ENCODE assay signal across 17 cellular contexts in genomic region chr7:112926018-112926417, GRCh38.
DNase-seq lines count a peak whose midpoint lies in the region; ATAC-seq and TF ChIP-seq lines count a peak whose summit lies in the region.
"Had no signal": no experiment of that assay in that cellular context is flagged by ENCODE, and none has a peak within 500 bp of the region (broad histone marks: within the 10 kb centered on the region; RNA-seq: fewer than 3 reads in every experiment).

No MANE protein-coding gene starts in this region.

- intact Hi-C loops in Right ventricle myocardium superior (cut with DNase I), result no loop called here
- intact Hi-C loops in cardiac septum (cut with DNase I), result no loop called here
- intact Hi-C loops in left ventricle myocardium superior (cut with micrococcal nuclease), result no loop called here
- intact Hi-C loops in left cardiac atrium (cut with DNase I), result no loop called here

- H3K14ac ChIP-seq in mesenchymal stem cell (ENCODE audit: low read length in 2 of 2), result no peak overlapping the region

- H3K4me2 ChIP-seq in osteoblast (ENCODE audit: insufficient read depth, low read length), result no peak overlapping the region
- no peak overlapping the region for H3K4me2 ChIP-seq in mesenchymal stem cell (ENCODE audit: low read length, poor library complexity, severe bottlenecking)
- H3K4me2 ChIP-seq: A549; BLaER1 treated with 17β-estradiol and CSF1 and Interleukin-3, amounts not matched to agents 10 nM and 100 nM had no signal

- no peaks in the 10 kb centered on the region for H3K27me3 ChIP-seq in osteoblast (ENCODE audit: insufficient read depth, low read length)
- H3K27me3 ChIP-seq in mesenchymal stem cell (ENCODE audit: control insufficient read depth in 1 of 2, insufficient read depth in 1 of 2, low read length in 2 of 2), result no peaks in the 10 kb centered on the region
- H3K27me3 ChIP-seq: BLaER1 treated with 17β-estradiol and CSF1 and Interleukin-3, amounts not matched to agents 10 nM and 100 nM had no signal

- DNase-seq in Right ventricle myocardium superior (no peak), cardiac septum (ENCODE audit: low spot score) (no peak), left ventricle myocardium superior (no peak), left cardiac atrium (no peak), osteoblast (ENCODE audit: insufficient read length, low spot score, missing footprints) (peak; percentile 23), mesenchymal stem cell (no peak)
- DNase-seq: AML-193; Caco-2; Calu3; CD4-positive, alpha-beta T cell; CD8-positive, alpha-beta T cell; DMS79 treated with DMSO at 0.1 percent for 48 hours; GF-D8 had no signal

- H3K4ac ChIP-seq in mesenchymal stem cell (ENCODE audit: low read depth in 1 of 2, low read length in 2 of 2), result no peak overlapping the region

- no peak overlapping the region for H2BK15ac ChIP-seq in mesenchymal stem cell (ENCODE audit: low read depth, poor library complexity, severe bottlenecking)

- H3K9ac ChIP-seq in mesenchymal stem cell (ENCODE audit: low read length), result no peak overlapping the region
- H3K9ac ChIP-seq: BLaER1 treated with 17β-estradiol and CSF1 and Interleukin-3, amounts not matched to agents 10 nM and 100 nM had no signal

- H3K4me1 ChIP-seq in osteoblast (ENCODE audit: insufficient read depth, low read length), result peaks cover 21% of the 10 kb centered on the region
- no peaks in the 10 kb centered on the region for H3K4me1 ChIP-seq in mesenchymal stem cell (ENCODE audit: control insufficient read depth, insufficient read depth, low read depth, low read length)
- H3K4me1 ChIP-seq: Caco-2 had no signal

- no peak overlapping the region for H3K27ac ChIP-seq in osteoblast (ENCODE audit: low read depth, low read length)
- no peak overlapping the region for H3K27ac ChIP-seq in mesenchymal stem cell (ENCODE audit: low read length, poor library complexity, severe bottlenecking)
- H3K27ac ChIP-seq: 22Rv1; A549; BLaER1 treated with 17β-estradiol and CSF1 and Interleukin-3, amounts not matched to agents 10 nM and 100 nM; C4-2B had no signal

- no peak overlapping the region for H4K91ac ChIP-seq in mesenchymal stem cell (ENCODE audit: low read length)

- H3K18ac ChIP-seq in mesenchymal stem cell (ENCODE audit: low read depth in 1 of 2, low read length in 2 of 2), result no peak overlapping the region

- no peaks in the 10 kb centered on the region for H3K9me3 ChIP-seq in osteoblast (ENCODE audit: low read depth, low read length)
- no peaks in the 10 kb centered on the region for H3K9me3 ChIP-seq in mesenchymal stem cell (ENCODE audit: control insufficient read depth, low read length)
- H3K9me3 ChIP-seq: A549, Caco-2 had no signal

- no peak overlapping the region for H2AK5ac ChIP-seq in mesenchymal stem cell (ENCODE audit: low read length, severe bottlenecking)

- no peaks in the 10 kb centered on the region for H3K36me3 ChIP-seq in osteoblast (ENCODE audit: insufficient read depth, low read length)
- H3K36me3 ChIP-seq in mesenchymal stem cell (ENCODE audit: control insufficient read depth in 1 of 2, insufficient read depth in 2 of 2, low read depth in 1 of 2, low read length in 2 of 2), result peaks cover 0 to 2% of the 10 kb centered on the region in 2 experiments

- no peak overlapping the region for H2BK120ac ChIP-seq in mesenchymal stem cell (ENCODE audit: low read depth, low read length)

- no peak overlapping the region for H2BK12ac ChIP-seq in mesenchymal stem cell (ENCODE audit: low read length in 2 of 2)

- no peak overlapping the region for H2AFZ ChIP-seq in osteoblast (ENCODE audit: low read length)
- H2AFZ ChIP-seq in mesenchymal stem cell (ENCODE audit: low read depth, low read length), result no peak overlapping the region

- ATAC-seq in Right ventricle myocardium superior (ENCODE audit: poor library complexity), result peak; percentile 63
- ATAC-seq in left ventricle myocardium superior, result peak; percentile 58
- ATAC-seq in left cardiac atrium, result no peak
- ATAC-seq: A549; CD8-positive, alpha-beta T cell had no signal

- TF ChIP-seq CTCF in osteoblast (IDR thresholded peaks at IDR 0.05; ENCODE audit: extremely low read depth, low read depth, low read length), result no peak

- H4K8ac ChIP-seq in mesenchymal stem cell (ENCODE audit: low read length), result no peak overlapping the region

- no peaks in the 10 kb centered on the region for H4K20me1 ChIP-seq in osteoblast (ENCODE audit: insufficient read depth, low read length)

- no peak overlapping the region for H3K4me3 ChIP-seq in osteoblast (ENCODE audit: insufficient read depth, low read length)
- no peak overlapping the region for H3K4me3 ChIP-seq in mesenchymal stem cell (ENCODE audit: insufficient read depth in 1 of 2, low read depth in 1 of 2, low read length in 2 of 2)
- H3K4me3 ChIP-seq: A549; BLaER1 treated with 17β-estradiol and CSF1 and Interleukin-3, amounts not matched to agents 10 nM and 100 nM had no signal

- no peak overlapping the region for H2BK5ac ChIP-seq in mesenchymal stem cell (ENCODE audit: low read depth, low read length, poor library complexity, severe bottlenecking)

- no peak overlapping the region for H3K23ac ChIP-seq in mesenchymal stem cell (ENCODE audit: low read length in 2 of 2)

- H3K79me2 ChIP-seq in osteoblast (ENCODE audit: insufficient read depth, low read length), result peaks cover 41% of the 10 kb centered on the region

- peaks cover 6% of the 10 kb centered on the region for H3K79me1 ChIP-seq in mesenchymal stem cell (replicated peaks; ENCODE audit: low read length, poor library complexity, severe bottlenecking)

Comparison
In these comparisons a context has a peak if more than half of its experiments do, and no peak if none do; other contexts are left out.
1. ATAC-seq: peak in Right ventricle myocardium superior (single experiment) and left ventricle myocardium superior (single experiment); none in left cardiac atrium (0 of 2).